ENCODE assay signal across 22 cellular contexts in genomic region chr3:39811561-39811960, GRCh38. TPM values are rescaled to one million over a fixed set of nuclear protein-coding genes. Genes with fewer than 3 reads are reported as not detected.
"Had no signal": no experiment of that assay in that cellular context is flagged by ENCODE, and none has a peak within 500 bp of the region (broad histone marks: within the 10 kb centered on the region; RNA-seq: fewer than 3 reads in every experiment).

No MANE protein-coding gene starts in this region.

- FAIRE-seq: endometrium, kidney had no signal

- H3K27me3 ChIP-seq: ovary, right lobe of liver had no signal

- H3K27ac ChIP-seq: colonic mucosa, esophagus squamous epithelium, gastroesophageal sphincter, hepatocyte, neural progenitor cell, ovary, right lobe of liver, stomach, thoracic aorta, transverse colon had no signal

- DNase-seq: colonic mucosa; effector memory CD4-positive, alpha-beta T cell; esophagus squamous epithelium; foreskin fibroblast; kidney; left colon; mammary epithelial cell; mucosa of descending colon; naive thymus-derived CD8-positive, alpha-beta T cell; nucleus accumbens; ovary; stimulated activated CD4-positive, alpha-beta T cell treated with anti-CD3 and anti-CD28 coated beads, Interleukin-2, amount 100 ng/mL, for 24 hours; stimulated activated CD4-positive, alpha-beta T cell treated with anti-CD3 and anti-CD28 coated beads, Interleukin-4, amount 100 ng/mL, for 4 hours; stimulated activated naive B cell treated with anti-CD40 and anti-IgM and Interleukin-4, amounts not matched to agents 10 μg/mL and 1 μg/mL and 100 μg/mL, for 72 hours; stomach; transverse colon had no signal

- H3K36me3 ChIP-seq: colonic mucosa, esophagus squamous epithelium, gastroesophageal sphincter, neural progenitor cell, ovary, right lobe of liver, stomach, thoracic aorta, transverse colon had no signal

- H3K9me3 ChIP-seq: colonic mucosa, esophagus squamous epithelium, gastroesophageal sphincter, mucosa of descending colon, ovary, right lobe of liver, stomach, thoracic aorta, transverse colon had no signal

- H3K4me1 ChIP-seq: colonic mucosa had no signal

- H3K27ac Mint-ChIP-seq: naive thymus-derived CD8-positive, alpha-beta T cell; neural progenitor cell; stimulated activated naive B cell treated with anti-CD40 and anti-IgM and Interleukin-4, amounts not matched to agents 10 μg/mL and 1 μg/mL and 100 μg/mL, for 72 hours had no signal

- H3K36me3 Mint-ChIP-seq: neural progenitor cell had no signal

- H3K4me3 Mint-ChIP-seq: stimulated activated naive B cell treated with anti-CD40 and anti-IgM and Interleukin-4, amounts not matched to agents 10 μg/mL and 1 μg/mL and 100 μg/mL, for 72 hours had no signal

- ATAC-seq: gastroesophageal sphincter; left colon; mucosa of descending colon; naive thymus-derived CD8-positive, alpha-beta T cell; stimulated activated naive B cell treated with anti-CD40 and anti-IgM and Interleukin-4, amounts not matched to agents 10 μg/mL and 1 μg/mL and 100 μg/mL, for 72 hours had no signal

- H3K4me3 ChIP-seq: colonic mucosa, hepatocyte, mucosa of descending colon, neural progenitor cell, ovary, thoracic aorta had no signal

RNA-seq across cellular contexts. Expression of gene MYRIP, which starts 2.2 kb away (rescaled TPM):
- total RNA-seq: naive thymus-derived CD8-positive, alpha-beta T cell had no signal
- polyA plus RNA-seq: hepatocyte, mammary epithelial cell had no signal
